1 cellular context compared by ENCODE assay signal in genomic region chr10:62653254-62653653, GRCh38.
TF ChIP-seq lines count a peak whose summit lies in the region.

No MANE protein-coding gene starts in this region.

TF ChIP-seq in GM12878, 131 proteins besides CTCF, POLR2A, EP300 and RAD21 (continued from another document and continues in another):
- peak; percentile 90 for TF ChIP-seq MLLT1 (IDR thresholded peaks at IDR 0.05)
- TF ChIP-seq E4F1 (IDR thresholded peaks at IDR 0.05; ENCODE audit: borderline replicate concordance, partially characterized antibody) = no peak
- no peak for TF ChIP-seq HSF1 (IDR thresholded peaks at IDR 0.05; ENCODE audit: low read depth, low read length)
- TF ChIP-seq, protein P1, sequence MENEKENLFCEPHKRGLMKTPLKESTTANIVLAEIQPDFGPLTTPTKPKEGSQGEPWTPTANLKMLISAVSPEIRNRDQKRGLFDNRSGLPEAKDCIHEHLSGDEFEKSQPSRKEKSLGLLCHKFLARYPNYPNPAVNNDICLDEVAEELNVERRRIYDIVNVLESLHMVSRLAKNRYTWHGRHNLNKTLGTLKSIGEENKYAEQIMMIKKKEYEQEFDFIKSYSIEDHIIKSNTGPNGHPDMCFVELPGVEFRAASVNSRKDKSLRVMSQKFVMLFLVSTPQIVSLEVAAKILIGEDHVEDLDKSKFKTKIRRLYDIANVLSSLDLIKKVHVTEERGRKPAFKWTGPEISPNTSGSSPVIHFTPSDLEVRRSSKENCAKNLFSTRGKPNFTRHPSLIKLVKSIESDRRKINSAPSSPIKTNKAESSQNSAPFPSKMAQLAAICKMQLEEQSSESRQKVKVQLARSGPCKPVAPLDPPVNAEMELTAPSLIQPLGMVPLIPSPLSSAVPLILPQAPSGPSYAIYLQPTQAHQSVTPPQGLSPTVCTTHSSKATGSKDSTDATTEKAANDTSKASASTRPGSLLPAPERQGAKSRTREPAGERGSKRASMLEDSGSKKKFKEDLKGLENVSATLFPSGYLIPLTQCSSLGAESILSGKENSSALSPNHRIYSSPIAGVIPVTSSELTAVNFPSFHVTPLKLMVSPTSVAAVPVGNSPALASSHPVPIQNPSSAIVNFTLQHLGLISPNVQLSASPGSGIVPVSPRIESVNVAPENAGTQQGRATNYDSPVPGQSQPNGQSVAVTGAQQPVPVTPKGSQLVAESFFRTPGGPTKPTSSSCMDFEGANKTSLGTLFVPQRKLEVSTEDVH (IDR thresholded peaks at IDR 0.05; ENCODE audit: low read depth, partially characterized antibody) = no peak
- peak; percentile 72 for TF ChIP-seq CBFB (IDR thresholded peaks at IDR 0.05; ENCODE audit: low read depth)
- TF ChIP-seq JUND (IDR thresholded peaks at IDR 0.05; ENCODE audit: low read depth, low read length) = peak; percentile 67
- TF ChIP-seq TBL1XR1 (IDR thresholded peaks at IDR 0.05; ENCODE audit: low read depth, low read length) = peak; percentile 99
- no peak for TF ChIP-seq SMAD1 (IDR thresholded peaks at IDR 0.05; ENCODE audit: low read depth, partially characterized antibody)
- TF ChIP-seq ZNF592 (IDR thresholded peaks at IDR 0.05) = peak; percentile 75; the same call in 1 of the 2 replicates
- peak; percentile 87; the same call in 1 of the 2 replicates for TF ChIP-seq TARDBP (IDR thresholded peaks at IDR 0.05; ENCODE audit: borderline replicate concordance)
- TF ChIP-seq SMARCA5 (IDR thresholded peaks at IDR 0.05) = no peak
- TF ChIP-seq, protein P2, sequence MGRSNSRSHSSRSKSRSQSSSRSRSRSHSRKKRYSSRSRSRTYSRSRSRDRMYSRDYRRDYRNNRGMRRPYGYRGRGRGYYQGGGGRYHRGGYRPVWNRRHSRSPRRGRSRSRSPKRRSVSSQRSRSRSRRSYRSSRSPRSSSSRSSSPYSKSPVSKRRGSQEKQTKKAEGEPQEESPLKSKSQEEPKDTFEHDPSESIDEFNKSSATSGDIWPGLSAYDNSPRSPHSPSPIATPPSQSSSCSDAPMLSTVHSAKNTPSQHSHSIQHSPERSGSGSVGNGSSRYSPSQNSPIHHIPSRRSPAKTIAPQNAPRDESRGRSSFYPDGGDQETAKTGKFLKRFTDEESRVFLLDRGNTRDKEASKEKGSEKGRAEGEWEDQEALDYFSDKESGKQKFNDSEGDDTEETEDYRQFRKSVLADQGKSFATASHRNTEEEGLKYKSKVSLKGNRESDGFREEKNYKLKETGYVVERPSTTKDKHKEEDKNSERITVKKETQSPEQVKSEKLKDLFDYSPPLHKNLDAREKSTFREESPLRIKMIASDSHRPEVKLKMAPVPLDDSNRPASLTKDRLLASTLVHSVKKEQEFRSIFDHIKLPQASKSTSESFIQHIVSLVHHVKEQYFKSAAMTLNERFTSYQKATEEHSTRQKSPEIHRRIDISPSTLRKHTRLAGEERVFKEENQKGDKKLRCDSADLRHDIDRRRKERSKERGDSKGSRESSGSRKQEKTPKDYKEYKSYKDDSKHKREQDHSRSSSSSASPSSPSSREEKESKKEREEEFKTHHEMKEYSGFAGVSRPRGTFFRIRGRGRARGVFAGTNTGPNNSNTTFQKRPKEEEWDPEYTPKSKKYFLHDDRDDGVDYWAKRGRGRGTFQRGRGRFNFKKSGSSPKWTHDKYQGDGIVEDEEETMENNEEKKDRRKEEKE (IDR thresholded peaks at IDR 0.05) = no peak
- peak; percentile 68 for TF ChIP-seq TAF1 (IDR thresholded peaks at IDR 0.05; ENCODE audit: borderline replicate concordance, low read depth, low read length)
- TF ChIP-seq, protein P3, sequence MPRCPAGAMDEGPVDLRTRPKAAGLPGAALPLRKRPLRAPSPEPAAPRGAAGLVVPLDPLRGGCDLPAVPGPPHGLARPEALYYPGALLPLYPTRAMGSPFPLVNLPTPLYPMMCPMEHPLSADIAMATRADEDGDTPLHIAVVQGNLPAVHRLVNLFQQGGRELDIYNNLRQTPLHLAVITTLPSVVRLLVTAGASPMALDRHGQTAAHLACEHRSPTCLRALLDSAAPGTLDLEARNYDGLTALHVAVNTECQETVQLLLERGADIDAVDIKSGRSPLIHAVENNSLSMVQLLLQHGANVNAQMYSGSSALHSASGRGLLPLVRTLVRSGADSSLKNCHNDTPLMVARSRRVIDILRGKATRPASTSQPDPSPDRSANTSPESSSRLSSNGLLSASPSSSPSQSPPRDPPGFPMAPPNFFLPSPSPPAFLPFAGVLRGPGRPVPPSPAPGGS (IDR thresholded peaks at IDR 0.05; ENCODE audit: borderline replicate concordance, insufficient read depth, low read depth, low read length, poor library complexity, severe bottlenecking) = peak; percentile 87
- TF ChIP-seq, protein P4, sequence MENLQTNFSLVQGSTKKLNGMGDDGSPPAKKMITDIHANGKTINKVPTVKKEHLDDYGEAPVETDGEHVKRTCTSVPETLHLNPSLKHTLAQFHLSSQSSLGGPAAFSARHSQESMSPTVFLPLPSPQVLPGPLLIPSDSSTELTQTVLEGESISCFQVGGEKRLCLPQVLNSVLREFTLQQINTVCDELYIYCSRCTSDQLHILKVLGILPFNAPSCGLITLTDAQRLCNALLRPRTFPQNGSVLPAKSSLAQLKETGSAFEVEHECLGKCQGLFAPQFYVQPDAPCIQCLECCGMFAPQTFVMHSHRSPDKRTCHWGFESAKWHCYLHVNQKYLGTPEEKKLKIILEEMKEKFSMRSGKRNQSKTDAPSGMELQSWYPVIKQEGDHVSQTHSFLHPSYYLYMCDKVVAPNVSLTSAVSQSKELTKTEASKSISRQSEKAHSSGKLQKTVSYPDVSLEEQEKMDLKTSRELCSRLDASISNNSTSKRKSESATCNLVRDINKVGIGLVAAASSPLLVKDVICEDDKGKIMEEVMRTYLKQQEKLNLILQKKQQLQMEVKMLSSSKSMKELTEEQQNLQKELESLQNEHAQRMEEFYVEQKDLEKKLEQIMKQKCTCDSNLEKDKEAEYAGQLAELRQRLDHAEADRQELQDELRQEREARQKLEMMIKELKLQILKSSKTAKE (IDR thresholded peaks at IDR 0.05; ENCODE audit: low read depth, poor library complexity, severe bottlenecking) = peak; percentile 93
- no peak for TF ChIP-seq MYC (IDR thresholded peaks at IDR 0.05; ENCODE audit: insufficient read depth, insufficient read length, insufficient replicate concordance, low read length, severe bottlenecking)
- TF ChIP-seq MTA3 (IDR thresholded peaks at IDR 0.05; ENCODE audit: borderline replicate concordance, low read length) = peak; percentile 98
- TF ChIP-seq CHD1 (IDR thresholded peaks at IDR 0.05; ENCODE audit: low read depth, low read length) = no peak
- TF ChIP-seq, protein P5, sequence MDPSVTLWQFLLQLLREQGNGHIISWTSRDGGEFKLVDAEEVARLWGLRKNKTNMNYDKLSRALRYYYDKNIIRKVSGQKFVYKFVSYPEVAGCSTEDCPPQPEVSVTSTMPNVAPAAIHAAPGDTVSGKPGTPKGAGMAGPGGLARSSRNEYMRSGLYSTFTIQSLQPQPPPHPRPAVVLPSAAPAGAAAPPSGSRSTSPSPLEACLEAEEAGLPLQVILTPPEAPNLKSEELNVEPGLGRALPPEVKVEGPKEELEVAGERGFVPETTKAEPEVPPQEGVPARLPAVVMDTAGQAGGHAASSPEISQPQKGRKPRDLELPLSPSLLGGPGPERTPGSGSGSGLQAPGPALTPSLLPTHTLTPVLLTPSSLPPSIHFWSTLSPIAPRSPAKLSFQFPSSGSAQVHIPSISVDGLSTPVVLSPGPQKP (IDR thresholded peaks at IDR 0.05; ENCODE audit: low read depth, low read length) = 0 out of 2 replicates have a peak, but pooled peaks have one; percentile 42
- peak; percentile 94; the same call in 1 of the 2 replicates for TF ChIP-seq ZBED1 (IDR thresholded peaks at IDR 0.05; ENCODE audit: borderline replicate concordance)
- no peak for TF ChIP-seq ZBTB40 (IDR thresholded peaks at IDR 0.05; ENCODE audit: borderline replicate concordance)
- peak; percentile 96 for TF ChIP-seq NBN (IDR thresholded peaks at IDR 0.05)
- TF ChIP-seq SRF (IDR thresholded peaks at IDR 0.05; ENCODE audit: low read depth in 2 of 2, low read length in 2 of 2) = peak in 1 of 2 experiments; percentile 63; a peak in 1 of 4 replicates
- TF ChIP-seq ZNF622 (IDR thresholded peaks at IDR 0.05) = no peak
- TF ChIP-seq SMAD5 (IDR thresholded peaks at IDR 0.05; ENCODE audit: low read depth) = no peak
- peak; percentile 53; the same call in 1 of the 2 replicates for TF ChIP-seq SMC3 (IDR thresholded peaks at IDR 0.05; ENCODE audit: borderline replicate concordance, low read length)
- TF ChIP-seq HDAC2 (IDR thresholded peaks at IDR 0.05) = no peak
